Comparison of ENCODE assay signal across 14 cellular contexts in the genomic region with DNA sequence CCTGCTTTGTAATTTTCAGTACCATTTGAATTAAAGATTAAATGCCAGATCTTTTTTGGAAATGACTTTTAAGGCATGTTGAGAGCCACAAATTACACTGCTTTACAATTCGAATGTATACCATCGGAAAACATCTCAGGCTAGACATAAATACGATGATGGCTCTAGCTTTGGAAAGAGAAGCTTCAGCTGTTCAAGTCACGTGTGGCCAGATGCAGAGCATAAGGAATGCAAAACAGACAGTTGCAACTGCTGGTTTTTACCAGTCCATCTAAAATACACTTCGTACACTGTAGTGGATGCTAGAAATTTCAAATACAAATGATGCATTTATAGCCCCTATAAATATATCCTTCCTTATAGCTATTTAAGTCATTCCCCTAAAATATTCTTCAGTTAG. TPM values are rescaled to one million over a fixed set of nuclear protein-coding genes. Genes with fewer than 3 reads are reported as not detected.
DNase-seq lines count a peak whose midpoint lies in the region; ATAC-seq, FAIRE-seq and TF ChIP-seq lines count a peak whose summit lies in the region.
"Had no signal": no experiment of that assay in that cellular context is flagged by ENCODE, and none has a peak within 500 bp of the region (broad histone marks: within the 10 kb centered on the region; RNA-seq: fewer than 3 reads in every experiment).

No MANE protein-coding gene starts in this region.

- H3K36me3 ChIP-seq in DOHH2 (ENCODE audit: control insufficient read depth, low read length) (peaks cover 8% of the 10 kb centered on the region; the same call in 1 of the 2 replicates), IMR-90 (ENCODE audit: control insufficient read depth, insufficient read depth, low read length) (peaks cover 7% of the 10 kb centered on the region; the same call in 1 of the 2 replicates), astrocyte (ENCODE audit: insufficient read depth, low read length) (no peaks in the 10 kb centered on the region), GM23248 (ENCODE audit: low read depth) (no peaks in the 10 kb centered on the region)
- H3K36me3 ChIP-seq: ovary, sigmoid colon had no signal

- H2BK5ac ChIP-seq in IMR-90 (ENCODE audit: low read depth, low read length, poor library complexity, severe bottlenecking), result no peak overlapping the region

- H3K9ac ChIP-seq in IMR-90 (ENCODE audit: low read depth, low read length) (no peak overlapping the region), astrocyte (ENCODE audit: low read length) (no peak overlapping the region), GM23248 (no peak overlapping the region)

- peak; percentile 12; the same call in 1 of the 2 replicates for ATAC-seq in IMR-90 (ENCODE audit: low read depth)

- no peaks in the 10 kb centered on the region for H3K27me3 ChIP-seq in DOHH2 (ENCODE audit: control insufficient read depth, low read length)
- no peaks in the 10 kb centered on the region for H3K27me3 ChIP-seq in IMR-90 (ENCODE audit: control insufficient read depth, insufficient read depth, low read length)
- H3K27me3 ChIP-seq in astrocyte (ENCODE audit: insufficient read depth, low read length), result no peaks in the 10 kb centered on the region
- no peaks in the 10 kb centered on the region for H3K27me3 ChIP-seq in GM23248 (replicated peaks; ENCODE audit: insufficient read depth)
- H3K27me3 ChIP-seq: ovary, sigmoid colon had no signal

- no peak overlapping the region for H4K8ac ChIP-seq in IMR-90 (ENCODE audit: low read depth in 2 of 2, low read length in 2 of 2)

- H3K14ac ChIP-seq in IMR-90 (replicated peaks; ENCODE audit: low read depth, low read length), result no peak overlapping the region

- H3K4me1 ChIP-seq in DOHH2 (ENCODE audit: control insufficient read depth, low read length), result peaks cover 60% of the 10 kb centered on the region
- H3K4me1 ChIP-seq in IMR-90 (ENCODE audit: control insufficient read depth, insufficient read depth, low read length), result peaks cover 19% of the 10 kb centered on the region
- H3K4me1 ChIP-seq in astrocyte (ENCODE audit: insufficient read depth, low read length), result peaks cover 14% of the 10 kb centered on the region
- peaks cover 43% of the 10 kb centered on the region for H3K4me1 ChIP-seq in GM23248 (ENCODE audit: insufficient read depth)

- H2AFZ ChIP-seq in IMR-90 (replicated peaks; ENCODE audit: low read length, poor library complexity), result no peak overlapping the region
- no peak overlapping the region for H2AFZ ChIP-seq in astrocyte (ENCODE audit: low read depth, low read length)
- H2AFZ ChIP-seq in GM23248, result no peak overlapping the region

- no peak overlapping the region for H2AK5ac ChIP-seq in IMR-90 (ENCODE audit: low read depth, low read length)

- in situ Hi-C loops in IMR-90 (cut with MboI; ENCODE audit: low sequenced_read_pairs) (no loop called here), GM23248 (cut with MboI) (no loop called here)

- H2BK120ac ChIP-seq in IMR-90 (ENCODE audit: low read depth, low read length), result no peak overlapping the region

- peaks cover 3% of the 10 kb centered on the region for H3K36me3 Mint-ChIP-seq in astrocyte (ENCODE audit: low read depth, unreplicated experiment)
- peaks cover 40% of the 10 kb centered on the region for H3K36me3 Mint-ChIP-seq in nephron progenitor cell (ENCODE audit: low read depth)

- TF ChIP-seq CTCF in DOHH2 (IDR thresholded peaks at IDR 0.05; ENCODE audit: low read depth, low read length, poor library complexity, severe bottlenecking) (no peak), IMR-90 (conservative IDR thresholded peaks at IDR 0.05; ENCODE audit: low read depth, low read length) (no peak), astrocyte (IDR thresholded peaks at IDR 0.05; ENCODE audit: insufficient read depth, low read depth, low read length) (no peak), nephron progenitor cell (IDR thresholded peaks at IDR 0.05) (no peak)

- H3K4me2 ChIP-seq in DOHH2 (ENCODE audit: low read length) (peak overlapping the region; percentile 36), IMR-90 (ENCODE audit: low read depth, low read length) (peak overlapping the region; percentile 76), astrocyte (ENCODE audit: low read length) (no peak overlapping the region), GM23248 (ENCODE audit: unreplicated experiment) (no peak overlapping the region)

- H3K23ac ChIP-seq in IMR-90 (ENCODE audit: low read depth, low read length), result no peak overlapping the region

- H3K4me3 ChIP-seq in DOHH2 (ENCODE audit: low read length) (peak overlapping the region; percentile 12; the same call in 1 of the 2 replicates), IMR-90 (ENCODE audit: insufficient read depth, low read depth, low read length) (no peak overlapping the region), astrocyte (ENCODE audit: insufficient read depth, low read depth, low read length) (no peak overlapping the region), GM23248 (no peak overlapping the region)
- H3K4me3 ChIP-seq: ovary, sigmoid colon had no signal

- no peak overlapping the region for H3K18ac ChIP-seq in IMR-90 (ENCODE audit: low read depth, low read length)

- peak; percentile 51 for DNase-seq in IMR-90
- no peak for DNase-seq in astrocyte (ENCODE audit: low read depth)
- DNase-seq in nephron progenitor cell, result no peak
- DNase-seq in RKO (ENCODE audit: low spot score), result no peak
- DNase-seq in anterior cingulate cortex (lab: John Stamatoyannopoulos, UW), result no peak
- DNase-seq in stimulated activated CD4-positive, alpha-beta T cell treated with anti-CD3 and anti-CD28 coated beads, Interleukin-4, amount 100 ng/mL, for 4 hours, result no peak
- no peak for DNase-seq in GM23248
- DNase-seq: activated CD4-positive, CD25-positive, alpha-beta regulatory T cell; NCI-H1436; ovary; Right ventricle myocardium superior; sigmoid colon had no signal

- no peak overlapping the region for H3K56ac ChIP-seq in IMR-90 (ENCODE audit: extremely low read depth, insufficient read depth, low read length)

- no peak for TF ChIP-seq RAD21 in IMR-90 (IDR thresholded peaks at IDR 0.05; ENCODE audit: low read length)

- H3K79me1 ChIP-seq in IMR-90 (ENCODE audit: low read depth in 1 of 2, low read length in 2 of 2), result peaks cover 17 to 86% of the 10 kb centered on the region in 2 experiments; a peak in 3 of 4 replicates

- H3K4me3 Mint-ChIP-seq in astrocyte (ENCODE audit: unreplicated experiment), result no peak overlapping the region
- H3K4me3 Mint-ChIP-seq in nephron progenitor cell, result peak overlapping the region; percentile 97
- H3K4me3 Mint-ChIP-seq: activated T-helper 1 cell treated with anti-CD3 and anti-CD28 coated beads, Interleukin-12 subunit alpha, Interleukin-12 subunit beta, Interleukin-2, Interleukin-4 antibody, amounts not matched to agents 30 ng/mL and 10 ng/mL and 1 ng/mL, durations not matched to agents 14 hours and 24 hours and 36 hours had no signal

- no peak overlapping the region for H2BK15ac ChIP-seq in IMR-90 (ENCODE audit: low read depth, low read length)

- no peak for TF ChIP-seq POLR2A in IMR-90 (IDR thresholded peaks at IDR 0.05; ENCODE audit: low read depth, low read length)

- POLR2A ChIA-PET in IMR-90 (lab: Charles Lee; ENCODE audit: unreplicated experiment), result no interaction called here

- H3K9me3 ChIP-seq in DOHH2 (ENCODE audit: control insufficient read depth, insufficient read depth, low read length) (no peaks in the 10 kb centered on the region), IMR-90 (ENCODE audit: control insufficient read depth, insufficient read depth, low read length) (no peaks in the 10 kb centered on the region), astrocyte (ENCODE audit: insufficient read depth, low read depth, low read length) (no peaks in the 10 kb centered on the region), GM23248 (ENCODE audit: low read depth) (no peaks in the 10 kb centered on the region)
- H3K9me3 ChIP-seq: ovary, sigmoid colon had no signal

- dilution Hi-C loops in IMR-90 (cut with HindIII; ENCODE audit: low sequenced_read_pairs, unreplicated experiment), result no loop called here

- H3K9me1 ChIP-seq in IMR-90 (ENCODE audit: insufficient read depth, low read length), result peaks cover 18% of the 10 kb centered on the region

- no peaks in the 10 kb centered on the region for H3K27me3 Mint-ChIP-seq in astrocyte (ENCODE audit: low read depth, unreplicated experiment)
- no peaks in the 10 kb centered on the region for H3K27me3 Mint-ChIP-seq in nephron progenitor cell (ENCODE audit: low read depth, poor library complexity)

- H3K9me3 Mint-ChIP-seq in astrocyte (ENCODE audit: unreplicated experiment), result no peaks in the 10 kb centered on the region
- no peaks in the 10 kb centered on the region for H3K9me3 Mint-ChIP-seq in nephron progenitor cell
- H3K9me3 Mint-ChIP-seq: activated T-helper 1 cell treated with anti-CD3 and anti-CD28 coated beads, Interleukin-12 subunit alpha, Interleukin-12 subunit beta, Interleukin-2, Interleukin-4 antibody, amounts not matched to agents 30 ng/mL and 10 ng/mL and 1 ng/mL, durations not matched to agents 14 hours and 24 hours and 36 hours had no signal

- no peak overlapping the region for H3K4ac ChIP-seq in IMR-90 (ENCODE audit: low read depth, low read length)

- H3K27ac Mint-ChIP-seq in astrocyte (ENCODE audit: unreplicated experiment), result no peak overlapping the region
- H3K27ac Mint-ChIP-seq in nephron progenitor cell, result peak overlapping the region; percentile 66
- H3K27ac Mint-ChIP-seq: activated T-helper 1 cell treated with anti-CD3 and anti-CD28 coated beads, Interleukin-12 subunit alpha, Interleukin-12 subunit beta, Interleukin-2, Interleukin-4 antibody, amounts not matched to agents 30 ng/mL and 10 ng/mL and 1 ng/mL, durations not matched to agents 14 hours and 24 hours and 36 hours had no signal

- no peak overlapping the region for H2AK9ac ChIP-seq in IMR-90 (replicated peaks; ENCODE audit: low read depth, low read length, poor library complexity)

- H3K27ac ChIP-seq in DOHH2 (ENCODE audit: low read depth, low read length) (no peak overlapping the region), IMR-90 (ENCODE audit: insufficient read depth, low read length) (no peak overlapping the region), astrocyte (ENCODE audit: low read depth, low read length) (no peak overlapping the region), GM23248 (no peak overlapping the region)

- no peak overlapping the region for H4K5ac ChIP-seq in IMR-90 (ENCODE audit: low read depth, low read length)

- H3K79me2 ChIP-seq in DOHH2 (ENCODE audit: control insufficient read depth, low read length), result peaks cover 95% of the 10 kb centered on the region
- peaks cover 94% of the 10 kb centered on the region for H3K79me2 ChIP-seq in astrocyte (ENCODE audit: insufficient read depth, low read length)
- peaks cover 89% of the 10 kb centered on the region for H3K79me2 ChIP-seq in GM23248 (ENCODE audit: insufficient read depth)

- H3K4me1 Mint-ChIP-seq in astrocyte (ENCODE audit: low read depth, unreplicated experiment) (peaks cover 39% of the 10 kb centered on the region), nephron progenitor cell (peaks cover 83% of the 10 kb centered on the region)

- BruUV-seq in IMR-90 (replicated peaks; lab: Mats Ljungman, UMichigan), result no TSS peak

- H4K20me1 ChIP-seq in DOHH2 (ENCODE audit: control insufficient read depth, insufficient read depth, low read depth, low read length) (peaks cover 28% of the 10 kb centered on the region), IMR-90 (ENCODE audit: insufficient read depth, low read length) (peaks cover 82% of the 10 kb centered on the region), astrocyte (ENCODE audit: insufficient read depth, low read length) (peaks cover 71% of the 10 kb centered on the region), GM23248 (ENCODE audit: insufficient read depth) (0 out of 2 replicates have a peak, but pooled peaks cover 4% of the 10 kb centered on the region)

- H3K9me2 ChIP-seq in DOHH2 (replicated peaks; ENCODE audit: control insufficient read depth, low read length) (no peaks in the 10 kb centered on the region), GM23248 (ENCODE audit: insufficient read depth) (no peaks in the 10 kb centered on the region)

- CTCF ChIA-PET in IMR-90 (lab: Yijun Ruan, JAX), result interaction anchor here (1.4 kb wide), 1 partner anchor 12 kb away, joined by 4 read pairs; no protein-coding TSS in a partner anchor

- H4K91ac ChIP-seq in IMR-90 (ENCODE audit: insufficient read depth, low read depth, low read length), result no peak overlapping the region

- H3F3A ChIP-seq in DOHH2 (ENCODE audit: control insufficient read depth, insufficient read depth), result peaks cover 4% of the 10 kb centered on the region; the same call in 1 of the 2 replicates
- H3F3A ChIP-seq in GM23248 (ENCODE audit: insufficient read depth), result peaks cover 19% of the 10 kb centered on the region

- FAIRE-seq in astrocyte (lab: Jason Lieb, UNC), result peak; percentile 5

- H2BK20ac ChIP-seq in IMR-90 (ENCODE audit: low read depth, low read length), result no peak overlapping the region

- no CpG with 5 or more reads among the region's 5 CpGs for WGBS in IMR-90 (ENCODE audit: extremely low coverage in 2 of 2, insufficient read length in 1 of 2), 2 experiments
- 72 to 78% methylated on average over 5 of the region's 5 CpGs for WGBS in GM23248 (ENCODE audit: low coverage in 1 of 2, low lambda C conversion rate in 2 of 2, missing lambda C conversion rate in 2 of 2), 2 experiments

- intact Hi-C loops in IMR-90 (cut with micrococcal nuclease), result no loop called here

RNA-seq across cellular contexts. Expression of a gene that starts 8.0 kb away (rescaled TPM):
- total RNA-seq in IMR-90 (2012; rRNA removed) (7.9 and 9.7 TPM in 2 replicates), astrocyte (55.9 and 59.8 TPM in 2 replicates)
- polyA plus RNA-seq in IMR-90 (2012; rRNA removed) (16.6 and 16.9 TPM in 2 replicates), GM23248 (2016; fragmentation: Nextera tagmentation; extraction: Ambion mirVana) (16.1 and 17.8 TPM in 2 replicates)
- polyA plus RNA-seq in IMR-90 (2012; cell fraction: cytosol; rRNA removed), result 11.0 and 15.4 TPM in 2 replicates
- 50.6 and 72.6 TPM in 2 replicates for polyA plus RNA-seq in IMR-90 (2012; cell fraction: nucleus; rRNA removed; ENCODE audit: low replicate concordance)
- 18.0 and 29.4 TPM in 2 replicates for total RNA-seq in GM23248 (2014; rRNA removed; shearing (Covaris generic))

Comparison
In these comparisons a context has a peak if more than half of its experiments do, and no peak if none do; other contexts are left out.
1. H3K4me2 ChIP-seq: peak in DOHH2 (single experiment) and IMR-90 (single experiment); none in astrocyte (single experiment) and GM23248 (single experiment).